ENCODE assay signal across 8 cellular contexts in the genomic region with DNA sequence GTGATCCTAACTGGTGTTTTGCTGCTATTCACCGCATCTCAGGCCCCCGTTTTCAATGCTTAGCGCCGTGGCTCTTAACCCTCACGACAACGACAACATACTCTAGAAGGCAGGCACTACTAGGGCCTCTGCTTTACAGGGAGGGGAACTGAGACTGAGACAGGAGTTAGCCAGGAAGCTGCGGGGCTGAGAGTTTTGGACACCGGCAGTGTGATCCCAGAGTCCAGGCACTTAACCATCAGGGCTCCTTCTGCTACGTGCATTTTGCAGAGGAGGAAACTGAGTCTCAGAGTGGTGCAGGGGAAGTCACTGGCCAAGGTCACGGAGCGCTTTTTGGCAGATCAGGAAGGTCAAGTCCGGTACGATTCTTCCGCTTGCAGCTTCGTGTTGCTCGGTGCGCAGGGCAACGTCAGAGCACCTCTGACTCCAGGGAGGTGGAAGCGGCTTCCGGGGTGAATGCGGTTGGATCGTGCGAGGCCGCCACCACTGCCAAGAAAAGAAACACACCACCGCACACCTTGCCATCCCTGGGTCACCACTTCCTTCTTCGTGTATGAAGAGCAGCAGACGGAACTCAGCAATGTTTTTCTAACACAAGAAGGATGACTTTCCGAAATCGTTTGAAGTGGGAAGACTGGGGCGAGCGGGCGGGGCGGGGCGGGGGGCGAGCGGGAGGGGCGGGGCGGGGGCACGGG.
DNase-seq lines count a peak whose midpoint lies in the region; ATAC-seq, FAIRE-seq and TF ChIP-seq lines count a peak whose summit lies in the region.

No MANE protein-coding gene starts in this region.

- H3K9me3 ChIP-seq in SJCRH30 (replicated peaks) (no peaks in the 10 kb centered on the region), osteoblast (ENCODE audit: low read depth, low read length) (no peaks in the 10 kb centered on the region)

- peaks cover 22% of the 10 kb centered on the region for H3K27me3 Mint-ChIP-seq in activated CD8-positive, alpha-beta T cell treated with anti-CD3 and anti-CD28 coated beads for 36 hours

- no peaks in the 10 kb centered on the region for H3K36me3 ChIP-seq in SJCRH30
- H3K36me3 ChIP-seq in osteoblast (ENCODE audit: insufficient read depth, low read length): no peaks in the 10 kb centered on the region

- TF ChIP-seq CTCF in activated CD8-positive, alpha-beta T cell treated with anti-CD3 and anti-CD28 coated beads for 36 hours (IDR thresholded peaks at IDR 0.05): no peak
- no peak for TF ChIP-seq CTCF in osteoblast (IDR thresholded peaks at IDR 0.05; ENCODE audit: extremely low read depth, low read depth, low read length)

- DNase-seq in activated CD8-positive, alpha-beta T cell treated with anti-CD3 and anti-CD28 coated beads for 36 hours: peak; percentile 94
- DNase-seq in cardiac septum (ENCODE audit: low spot score) (peak; percentile 82), SJCRH30 (no peak), osteoblast (ENCODE audit: insufficient read length, low spot score, missing footprints) (no peak), RCC 7860 (ENCODE audit: low spot score) (no peak)
- peak; percentile 79 for DNase-seq in stimulated activated CD4-positive, alpha-beta T cell treated with anti-CD3 and anti-CD28 coated beads, Interleukin-4, amount 100 ng/mL, for 24 hours

- no peaks in the 10 kb centered on the region for H3K79me2 ChIP-seq in osteoblast (ENCODE audit: insufficient read depth, low read length)

- no peaks in the 10 kb centered on the region for H3K9me3 Mint-ChIP-seq in activated CD8-positive, alpha-beta T cell treated with anti-CD3 and anti-CD28 coated beads for 36 hours

- CTCF ChIA-PET in activated CD8-positive, alpha-beta T cell treated with anti-CD3 and anti-CD28 coated beads for 36 hours (lab: Charles Lee): interaction anchor here (1.0 to 2.6 kb wide), 4 partner anchors 13 to 529 kb away, joined by 3 to 7 read pairs (median 4); no protein-coding TSS in a partner anchor

- H3K4me1 ChIP-seq in SJCRH30 (peaks cover 2% of the 10 kb centered on the region; the same call in 1 of the 2 replicates), osteoblast (ENCODE audit: insufficient read depth, low read length) (no peaks in the 10 kb centered on the region)

- no peaks in the 10 kb centered on the region for H4K20me1 ChIP-seq in osteoblast (ENCODE audit: insufficient read depth, low read length)

- no peak overlapping the region for H3K27ac ChIP-seq in SJCRH30
- no peak overlapping the region for H3K27ac ChIP-seq in osteoblast (ENCODE audit: low read depth, low read length)

- H3K4me1 Mint-ChIP-seq in activated CD8-positive, alpha-beta T cell treated with anti-CD3 and anti-CD28 coated beads for 36 hours (ENCODE audit: low read depth): peaks cover 70% of the 10 kb centered on the region

- POLR2A ChIA-PET in activated CD8-positive, alpha-beta T cell treated with anti-CD3 and anti-CD28 coated beads for 36 hours (lab: Charles Lee): interaction anchor here (0.7 to 2.4 kb wide), 7 partner anchors 12 to 531 kb away, joined by 3 to 6 read pairs (median 3); a partner anchor contains a TSS

- H3K27me3 ChIP-seq in SJCRH30: peaks cover 10% of the 10 kb centered on the region
- H3K27me3 ChIP-seq in osteoblast (ENCODE audit: insufficient read depth, low read length): peaks cover 6% of the 10 kb centered on the region

- FAIRE-seq in RCC 7860 (lab: Jason Lieb, UNC): no peak

- H3K4me3 Mint-ChIP-seq in activated CD8-positive, alpha-beta T cell treated with anti-CD3 and anti-CD28 coated beads for 36 hours: peak overlapping the region; percentile 64

- H2AFZ ChIP-seq in osteoblast (ENCODE audit: low read length): no peak overlapping the region

- ATAC-seq in GM19025 (IDR thresholded peaks at IDR 0.05; ENCODE audit: low read depth, unreplicated experiment) (peak; percentile 53), HG03378 (IDR thresholded peaks at IDR 0.05; ENCODE audit: unreplicated experiment) (peak; percentile 53)
- peak; percentile 88 for ATAC-seq in activated CD8-positive, alpha-beta T cell treated with anti-CD3 and anti-CD28 coated beads for 36 hours

- intact Hi-C loops in activated CD8-positive, alpha-beta T cell treated with anti-CD3 and anti-CD28 coated beads for 36 hours (cut with micrococcal nuclease): no loop called here
- intact Hi-C loops in cardiac septum (cut with DNase I): no loop called here

- H3K36me3 Mint-ChIP-seq in activated CD8-positive, alpha-beta T cell treated with anti-CD3 and anti-CD28 coated beads for 36 hours (ENCODE audit: low read depth): no peaks in the 10 kb centered on the region

- H3K4me2 ChIP-seq in osteoblast (ENCODE audit: insufficient read depth, low read length): no peak overlapping the region

- no peak overlapping the region for H3K4me3 ChIP-seq in SJCRH30
- H3K4me3 ChIP-seq in osteoblast (ENCODE audit: insufficient read depth, low read length): no peak overlapping the region

- peak overlapping the region; percentile 88 for H3K27ac Mint-ChIP-seq in activated CD8-positive, alpha-beta T cell treated with anti-CD3 and anti-CD28 coated beads for 36 hours

Comparison
In these comparisons a context has a peak if more than half of its experiments do, and no peak if none do; other contexts are left out.
1. DNase-seq: peak in activated CD8-positive, alpha-beta T cell treated with anti-CD3 and anti-CD28 coated beads for 36 hours (single experiment), cardiac septum (single experiment) and stimulated activated CD4-positive, alpha-beta T cell treated with anti-CD3 and anti-CD28 coated beads, Interleukin-4, amount 100 ng/mL, for 24 hours (single experiment); none in SJCRH30 (0 of 2), osteoblast (single experiment) and RCC 7860 (single experiment).
2. Peak in every context shown above with its lines, with median percentiles within 50 percentile points of each other: ATAC-seq.